10 cellular contexts compared by ENCODE assay signal in the genomic region with DNA sequence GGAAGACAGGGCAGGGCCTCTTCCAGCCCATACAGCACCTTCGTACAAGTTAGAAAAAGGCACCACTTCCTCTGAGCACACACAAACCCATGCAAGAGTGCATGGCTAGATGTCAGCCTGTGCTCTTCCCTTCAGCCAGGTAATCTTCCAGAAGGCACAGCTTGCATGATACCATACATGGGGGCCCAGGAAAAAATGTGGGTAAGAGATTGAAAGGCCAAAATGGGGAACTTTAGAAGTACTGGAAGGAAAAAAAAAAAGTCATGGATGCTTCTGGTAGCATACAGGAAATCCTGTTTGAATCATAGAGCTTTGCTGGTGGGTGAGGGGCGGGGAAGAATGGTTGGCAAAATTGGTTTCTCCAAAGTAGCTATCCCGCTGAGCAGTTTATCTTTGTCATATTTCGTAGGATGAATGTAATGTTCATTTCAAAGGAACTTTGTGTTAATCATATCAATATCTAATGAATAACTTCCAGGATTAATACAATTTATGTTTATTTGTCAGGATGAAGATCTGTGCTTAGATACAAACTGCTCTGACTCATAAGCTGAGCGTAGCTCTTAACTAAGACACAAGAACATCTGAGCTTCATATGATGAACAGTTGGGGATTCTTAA.
DNase-seq lines count a peak whose midpoint lies in the region; ATAC-seq and TF ChIP-seq lines count a peak whose summit lies in the region.
"Had no signal": no experiment of that assay in that cellular context is flagged by ENCODE, and none has a peak within 500 bp of the region (broad histone marks: within the 10 kb centered on the region; RNA-seq: fewer than 3 reads in every experiment).

No MANE protein-coding gene starts in this region.

- ATAC-seq in GM19023 (IDR thresholded peaks at IDR 0.05; ENCODE audit: unreplicated experiment) (no peak), GM21367 (IDR thresholded peaks at IDR 0.05; ENCODE audit: unreplicated experiment) (no peak)
- ATAC-seq: A549 had no signal

- no TSS peak for BruUV-seq in OCI-LY7 (replicated peaks; lab: Mats Ljungman, UMichigan)

- peaks cover 23% of the 10 kb centered on the region for H3K36me3 Mint-ChIP-seq in activated CD4-positive, alpha-beta T cell treated with anti-CD3 and anti-CD28 coated beads, Interleukin-2, amount 10 ng/mL, durations not matched to agents 7 days and 5 days (ENCODE audit: low read depth)

- H3K27me3 Mint-ChIP-seq in activated CD4-positive, alpha-beta T cell treated with anti-CD3 and anti-CD28 coated beads, Interleukin-2, amount 10 ng/mL, durations not matched to agents 7 days and 5 days = no peaks in the 10 kb centered on the region

- POLR2A ChIA-PET in activated CD4-positive, alpha-beta T cell treated with anti-CD3 and anti-CD28 coated beads, Interleukin-2, amount 10 ng/mL, durations not matched to agents 7 days and 5 days (lab: Charles Lee) = interaction anchor here (0.6 kb wide), 4 partner anchors 11 to 417 kb away, joined by 3 to 9 read pairs (median 7); no protein-coding TSS in a partner anchor
- POLR2A ChIA-PET in OCI-LY7 (lab: Charles Lee) = interaction anchor here (0.5 to 2.7 kb wide), 15 partner anchors 8 to 243 kb away, joined by 3 to 24 read pairs (median 6); no protein-coding TSS in a partner anchor

- H3K79me2 ChIP-seq in OCI-LY7 (ENCODE audit: insufficient read depth, low read depth, low read length) = no peaks in the 10 kb centered on the region

- H4K20me1 ChIP-seq in OCI-LY7 (ENCODE audit: insufficient read depth, low read length) = no peaks in the 10 kb centered on the region

- no peak for TF ChIP-seq CTCF in OCI-LY7 (conservative IDR thresholded peaks at IDR 0.05; ENCODE audit: low read length)
- no peak for TF ChIP-seq CTCF in cardiac fibroblast (IDR thresholded peaks at IDR 0.05; ENCODE audit: low read depth, low read length)

- H3K4me1 ChIP-seq in OCI-LY7 (ENCODE audit: insufficient read depth, low read length, poor library complexity, severe bottlenecking) = peaks cover 57% of the 10 kb centered on the region
- H3K4me1 ChIP-seq: A549 had no signal

- peak overlapping the region; percentile 86 for H3K27ac ChIP-seq in OCI-LY7 (ENCODE audit: low read depth, low read length, poor library complexity, severe bottlenecking)
- peak overlapping the region in 14 of 21 experiments; percentile 0 to 82 (median 52) for H3K27ac ChIP-seq in skin epidermis
- H3K27ac ChIP-seq: A549 had no signal

- intact Hi-C loops in OCI-LY7 (cut with micrococcal nuclease; ENCODE audit: unreplicated experiment) = no loop called here

- peak overlapping the region; percentile 91 for H3K27ac Mint-ChIP-seq in activated CD4-positive, alpha-beta T cell treated with anti-CD3 and anti-CD28 coated beads, Interleukin-2, amount 10 ng/mL, durations not matched to agents 7 days and 5 days

- H3K4me1 Mint-ChIP-seq in activated CD4-positive, alpha-beta T cell treated with anti-CD3 and anti-CD28 coated beads, Interleukin-2, amount 10 ng/mL, durations not matched to agents 7 days and 5 days = peaks cover 41% of the 10 kb centered on the region

- CTCF ChIA-PET in activated CD4-positive, alpha-beta T cell treated with anti-CD3 and anti-CD28 coated beads, Interleukin-2, amount 10 ng/mL, durations not matched to agents 7 days and 5 days (lab: Charles Lee) = interaction anchor here (0.6 to 0.9 kb wide), 4 partner anchors 11 to 438 kb away, joined by 3 to 4 read pairs (median 3); no protein-coding TSS in a partner anchor
- CTCF ChIA-PET in OCI-LY7 (lab: Charles Lee; ENCODE audit: unreplicated experiment) = interaction anchor here (0.6 to 1.2 kb wide), 2 partner anchors 38 to 325 kb away, joined by 3 to 4 read pairs; no protein-coding TSS in a partner anchor

- H3K36me3 ChIP-seq in OCI-LY7 (ENCODE audit: insufficient read depth, low read length) = no peaks in the 10 kb centered on the region
- H3K36me3 ChIP-seq: transverse colon had no signal

- H3K9me3 Mint-ChIP-seq in activated CD4-positive, alpha-beta T cell treated with anti-CD3 and anti-CD28 coated beads, Interleukin-2, amount 10 ng/mL, durations not matched to agents 7 days and 5 days = peaks cover 17% of the 10 kb centered on the region

- no peaks in the 10 kb centered on the region for H3K9me2 ChIP-seq in OCI-LY7 (ENCODE audit: insufficient read depth, low read length)

- peak overlapping the region; percentile 73 for H3K4me2 ChIP-seq in OCI-LY7 (ENCODE audit: low read length)
- H3K4me2 ChIP-seq: A549 had no signal

- no peak for DNase-seq in activated CD4-positive, alpha-beta T cell treated with anti-CD3 and anti-CD28 coated beads, Interleukin-2, amount 10 ng/mL, durations not matched to agents 7 days and 5 days
- DNase-seq in activated CD4-positive, alpha-beta T cell treated with anti-CD3 and anti-CD28 coated beads, Interleukin-2, amount 50 U/mL, for 1 hour = no peak
- DNase-seq in OCI-LY7 (ENCODE audit: low spot score) (peak; percentile 46), cardiac fibroblast (ENCODE audit: low read depth in 2 of 2) (peak; percentile 4 to 28), LoVo (ENCODE audit: low spot score) (no peak)
- DNase-seq: transverse colon had no signal

- peak overlapping the region; percentile 31 for H3K4me3 ChIP-seq in OCI-LY7 (ENCODE audit: low read depth, low read length, poor library complexity, severe bottlenecking)
- H3K4me3 ChIP-seq in cardiac fibroblast (replicated peaks in 1 of 2; ENCODE audit: low read depth in 2 of 2, low read length in 2 of 2) = no peak overlapping the region
- no peak overlapping the region for H3K4me3 ChIP-seq in skin epidermis
- H3K4me3 ChIP-seq: A549, transverse colon had no signal

- H3K9me3 ChIP-seq in OCI-LY7 (ENCODE audit: low read length) = no peaks in the 10 kb centered on the region
- H3K9me3 ChIP-seq: A549, transverse colon had no signal

- peak overlapping the region; percentile 96; the same call in 1 of the 2 replicates for H2AFZ ChIP-seq in OCI-LY7 (ENCODE audit: low read length)

- peak overlapping the region; percentile 17 for H3K4me3 Mint-ChIP-seq in activated CD4-positive, alpha-beta T cell treated with anti-CD3 and anti-CD28 coated beads, Interleukin-2, amount 10 ng/mL, durations not matched to agents 7 days and 5 days

Comparison
In these comparisons a context has a peak if more than half of its experiments do, and no peak if none do; other contexts are left out.
1. DNase-seq: peak in OCI-LY7 (single experiment) and cardiac fibroblast (2 of 2); none in activated CD4-positive, alpha-beta T cell treated with anti-CD3 and anti-CD28 coated beads, Interleukin-2, amount 10 ng/mL, durations not matched to agents 7 days and 5 days (single experiment), activated CD4-positive, alpha-beta T cell treated with anti-CD3 and anti-CD28 coated beads, Interleukin-2, amount 50 U/mL, for 1 hour (single experiment) and LoVo (single experiment).